ENCODE assay signal across 1 cellular context in the genomic region with DNA sequence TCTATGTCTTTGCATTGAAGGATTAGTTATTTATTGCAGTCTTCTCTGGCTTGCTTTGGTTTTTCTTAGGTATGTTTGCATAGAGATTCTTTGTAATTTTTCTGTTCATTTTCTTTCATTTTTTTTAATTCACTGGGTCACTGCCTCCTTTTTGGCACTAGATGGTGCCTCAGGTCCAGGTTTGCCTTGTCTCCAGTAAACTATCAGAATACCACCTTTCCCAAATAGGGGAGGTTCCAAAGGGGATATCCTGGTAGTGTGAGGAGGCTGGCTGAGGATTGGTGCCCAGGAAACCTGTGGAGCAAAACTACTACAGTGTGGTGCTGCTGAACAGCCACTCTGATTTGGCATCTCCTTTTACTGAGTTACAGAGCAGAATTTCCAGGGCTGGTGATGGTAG.
TF ChIP-seq lines count a peak whose summit lies in the region.

No MANE protein-coding gene starts in this region.

TF ChIP-seq in H1, 55 proteins besides CTCF, POLR2A, EP300 and RAD21 (continued from another document):
- no peak for TF ChIP-seq TEAD4 (IDR thresholded peaks at IDR 0.05; ENCODE audit: low read depth, low read length)
- TF ChIP-seq MAFK (IDR thresholded peaks at IDR 0.05; ENCODE audit: low read depth, low read length) = no peak
- no peak for TF ChIP-seq CBX8 (IDR thresholded peaks at IDR 0.05; ENCODE audit: borderline replicate concordance, low read depth, low read length)
- TF ChIP-seq, protein P1, sequence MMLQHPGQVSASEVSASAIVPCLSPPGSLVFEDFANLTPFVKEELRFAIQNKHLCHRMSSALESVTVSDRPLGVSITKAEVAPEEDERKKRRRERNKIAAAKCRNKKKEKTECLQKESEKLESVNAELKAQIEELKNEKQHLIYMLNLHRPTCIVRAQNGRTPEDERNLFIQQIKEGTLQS (IDR thresholded peaks at IDR 0.05; ENCODE audit: insufficient read depth, low read depth, low read length) = no peak
- TF ChIP-seq PHF8 (conservative IDR thresholded peaks at IDR 0.05; ENCODE audit: low read depth, low read length) = no peak
- no peak for TF ChIP-seq GABPA (IDR thresholded peaks at IDR 0.05; ENCODE audit: borderline replicate concordance, insufficient read depth, low read length)
- TF ChIP-seq, protein P2, sequence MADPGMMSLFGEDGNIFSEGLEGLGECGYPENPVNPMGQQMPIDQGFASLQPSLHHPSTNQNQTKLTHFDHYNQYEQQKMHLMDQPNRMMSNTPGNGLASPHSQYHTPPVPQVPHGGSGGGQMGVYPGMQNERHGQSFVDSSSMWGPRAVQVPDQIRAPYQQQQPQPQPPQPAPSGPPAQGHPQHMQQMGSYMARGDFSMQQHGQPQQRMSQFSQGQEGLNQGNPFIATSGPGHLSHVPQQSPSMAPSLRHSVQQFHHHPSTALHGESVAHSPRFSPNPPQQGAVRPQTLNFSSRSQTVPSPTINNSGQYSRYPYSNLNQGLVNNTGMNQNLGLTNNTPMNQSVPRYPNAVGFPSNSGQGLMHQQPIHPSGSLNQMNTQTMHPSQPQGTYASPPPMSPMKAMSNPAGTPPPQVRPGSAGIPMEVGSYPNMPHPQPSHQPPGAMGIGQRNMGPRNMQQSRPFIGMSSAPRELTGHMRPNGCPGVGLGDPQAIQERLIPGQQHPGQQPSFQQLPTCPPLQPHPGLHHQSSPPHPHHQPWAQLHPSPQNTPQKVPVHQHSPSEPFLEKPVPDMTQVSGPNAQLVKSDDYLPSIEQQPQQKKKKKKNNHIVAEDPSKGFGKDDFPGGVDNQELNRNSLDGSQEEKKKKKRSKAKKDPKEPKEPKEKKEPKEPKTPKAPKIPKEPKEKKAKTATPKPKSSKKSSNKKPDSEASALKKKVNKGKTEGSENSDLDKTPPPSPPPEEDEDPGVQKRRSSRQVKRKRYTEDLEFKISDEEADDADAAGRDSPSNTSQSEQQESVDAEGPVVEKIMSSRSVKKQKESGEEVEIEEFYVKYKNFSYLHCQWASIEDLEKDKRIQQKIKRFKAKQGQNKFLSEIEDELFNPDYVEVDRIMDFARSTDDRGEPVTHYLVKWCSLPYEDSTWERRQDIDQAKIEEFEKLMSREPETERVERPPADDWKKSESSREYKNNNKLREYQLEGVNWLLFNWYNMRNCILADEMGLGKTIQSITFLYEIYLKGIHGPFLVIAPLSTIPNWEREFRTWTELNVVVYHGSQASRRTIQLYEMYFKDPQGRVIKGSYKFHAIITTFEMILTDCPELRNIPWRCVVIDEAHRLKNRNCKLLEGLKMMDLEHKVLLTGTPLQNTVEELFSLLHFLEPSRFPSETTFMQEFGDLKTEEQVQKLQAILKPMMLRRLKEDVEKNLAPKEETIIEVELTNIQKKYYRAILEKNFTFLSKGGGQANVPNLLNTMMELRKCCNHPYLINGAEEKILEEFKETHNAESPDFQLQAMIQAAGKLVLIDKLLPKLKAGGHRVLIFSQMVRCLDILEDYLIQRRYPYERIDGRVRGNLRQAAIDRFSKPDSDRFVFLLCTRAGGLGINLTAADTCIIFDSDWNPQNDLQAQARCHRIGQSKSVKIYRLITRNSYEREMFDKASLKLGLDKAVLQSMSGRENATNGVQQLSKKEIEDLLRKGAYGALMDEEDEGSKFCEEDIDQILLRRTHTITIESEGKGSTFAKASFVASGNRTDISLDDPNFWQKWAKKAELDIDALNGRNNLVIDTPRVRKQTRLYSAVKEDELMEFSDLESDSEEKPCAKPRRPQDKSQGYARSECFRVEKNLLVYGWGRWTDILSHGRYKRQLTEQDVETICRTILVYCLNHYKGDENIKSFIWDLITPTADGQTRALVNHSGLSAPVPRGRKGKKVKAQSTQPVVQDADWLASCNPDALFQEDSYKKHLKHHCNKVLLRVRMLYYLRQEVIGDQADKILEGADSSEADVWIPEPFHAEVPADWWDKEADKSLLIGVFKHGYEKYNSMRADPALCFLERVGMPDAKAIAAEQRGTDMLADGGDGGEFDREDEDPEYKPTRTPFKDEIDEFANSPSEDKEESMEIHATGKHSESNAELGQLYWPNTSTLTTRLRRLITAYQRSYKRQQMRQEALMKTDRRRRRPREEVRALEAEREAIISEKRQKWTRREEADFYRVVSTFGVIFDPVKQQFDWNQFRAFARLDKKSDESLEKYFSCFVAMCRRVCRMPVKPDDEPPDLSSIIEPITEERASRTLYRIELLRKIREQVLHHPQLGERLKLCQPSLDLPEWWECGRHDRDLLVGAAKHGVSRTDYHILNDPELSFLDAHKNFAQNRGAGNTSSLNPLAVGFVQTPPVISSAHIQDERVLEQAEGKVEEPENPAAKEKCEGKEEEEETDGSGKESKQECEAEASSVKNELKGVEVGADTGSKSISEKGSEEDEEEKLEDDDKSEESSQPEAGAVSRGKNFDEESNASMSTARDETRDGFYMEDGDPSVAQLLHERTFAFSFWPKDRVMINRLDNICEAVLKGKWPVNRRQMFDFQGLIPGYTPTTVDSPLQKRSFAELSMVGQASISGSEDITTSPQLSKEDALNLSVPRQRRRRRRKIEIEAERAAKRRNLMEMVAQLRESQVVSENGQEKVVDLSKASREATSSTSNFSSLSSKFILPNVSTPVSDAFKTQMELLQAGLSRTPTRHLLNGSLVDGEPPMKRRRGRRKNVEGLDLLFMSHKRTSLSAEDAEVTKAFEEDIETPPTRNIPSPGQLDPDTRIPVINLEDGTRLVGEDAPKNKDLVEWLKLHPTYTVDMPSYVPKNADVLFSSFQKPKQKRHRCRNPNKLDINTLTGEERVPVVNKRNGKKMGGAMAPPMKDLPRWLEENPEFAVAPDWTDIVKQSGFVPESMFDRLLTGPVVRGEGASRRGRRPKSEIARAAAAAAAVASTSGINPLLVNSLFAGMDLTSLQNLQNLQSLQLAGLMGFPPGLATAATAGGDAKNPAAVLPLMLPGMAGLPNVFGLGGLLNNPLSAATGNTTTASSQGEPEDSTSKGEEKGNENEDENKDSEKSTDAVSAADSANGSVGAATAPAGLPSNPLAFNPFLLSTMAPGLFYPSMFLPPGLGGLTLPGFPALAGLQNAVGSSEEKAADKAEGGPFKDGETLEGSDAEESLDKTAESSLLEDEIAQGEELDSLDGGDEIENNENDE (IDR thresholded peaks at IDR 0.05; ENCODE audit: insufficient replicate concordance, low read length) = no peak
- TF ChIP-seq BRCA1 (IDR thresholded peaks at IDR 0.05; ENCODE audit: low read depth, low read length) = no peak
- TF ChIP-seq JUND (IDR thresholded peaks at IDR 0.05; ENCODE audit: low read length) = no peak
- no peak for TF ChIP-seq EZH2 (IDR thresholded peaks at IDR 0.05; ENCODE audit: low read depth, low read length, severe bottlenecking)
- TF ChIP-seq CEBPB (IDR thresholded peaks at IDR 0.05; ENCODE audit: low read depth, low read length) = no peak
